Comparison of ENCODE assay signal across 9 cellular contexts in the genomic region with DNA sequence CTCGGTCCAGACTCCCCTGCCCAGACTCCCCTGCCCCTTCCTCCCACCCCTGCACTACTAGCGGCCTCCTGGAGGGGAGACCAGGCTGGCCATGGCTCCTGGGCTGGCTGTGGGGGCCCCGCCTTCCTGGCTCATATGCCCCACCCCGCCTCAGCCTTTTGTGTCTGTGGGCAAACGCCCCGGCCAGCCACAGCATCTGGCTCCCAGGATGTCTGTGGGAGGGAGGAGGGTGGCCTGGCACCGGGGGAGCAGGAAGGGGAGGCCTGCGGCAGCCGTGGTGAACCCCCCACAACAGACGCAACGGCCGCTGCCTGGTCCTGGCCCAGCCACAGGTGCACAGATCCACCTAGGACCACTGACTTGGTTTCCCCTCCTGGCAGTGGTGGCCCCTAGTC. TPM values are rescaled to one million over a fixed set of nuclear protein-coding genes. Genes with fewer than 3 reads are reported as not detected.
DNase-seq lines count a peak whose midpoint lies in the region; ATAC-seq and TF ChIP-seq lines count a peak whose summit lies in the region.
"Had no signal": no experiment of that assay in that cellular context is flagged by ENCODE, and none has a peak within 500 bp of the region (broad histone marks: within the 10 kb centered on the region; RNA-seq: fewer than 3 reads in every experiment).

No MANE protein-coding gene starts in this region.

- H3K4me3 ChIP-seq in ascending aorta: peak overlapping the region; percentile 19 to 50

- peak; percentile 93 to 94 for DNase-seq in AML-193 (lab: John Stamatoyannopoulos, UW)
- DNase-seq in HT-29 (ENCODE audit: low spot score): peak; percentile 39
- DNase-seq in ascending aorta (ENCODE audit: low spot score in 2 of 2): peak in 1 of 2 donors; percentile 83
- peak; percentile 75 for DNase-seq in myocyte (ENCODE audit: low read depth)
- no peak for DNase-seq in islet precursor cell
- DNase-seq in dermis blood vessel endothelial cell: no peak
- DNase-seq: cortex of kidney had no signal

- no peak for ATAC-seq in HG03520 (IDR thresholded peaks at IDR 0.05; ENCODE audit: unreplicated experiment)
- ATAC-seq in GM19395 (IDR thresholded peaks at IDR 0.05; ENCODE audit: unreplicated experiment): no peak

- peaks cover 35 to 53% of the 10 kb centered on the region in 2 donors for H3K4me1 ChIP-seq in ascending aorta

- no peaks in the 10 kb centered on the region for H3K36me3 ChIP-seq in ascending aorta

- no peaks in the 10 kb centered on the region for H3K27me3 ChIP-seq in ascending aorta

- peak in 2 of 3 experiments; percentile 19 to 38 for TF ChIP-seq CTCF in ascending aorta (IDR thresholded peaks at IDR 0.05)

- peak overlapping the region; percentile 70 to 75 for H3K27ac ChIP-seq in ascending aorta

- H3K9me3 ChIP-seq in ascending aorta: no peaks in the 10 kb centered on the region

- intact Hi-C loops in ascending aorta (cut with DNase I): loop anchor here (2.0 to 5.0 kb wide), 2 partner anchors 53 to 169 kb away; no protein-coding TSS in a partner anchor

RNA-seq across cellular contexts. Expression of gene BAHCC1, which starts 32.9 kb away (rescaled TPM):
- 10.4 and 11.6 TPM in 2 replicates for total RNA-seq in HT-29 (2014; rRNA removed; shearing (Covaris generic))
- 29.1 TPM for total RNA-seq in ascending aorta
- total RNA-seq in myocyte: 5.5 and 5.7 TPM in 2 replicates
- polyA plus RNA-seq in myocyte (2012): 7.3 TPM
- total RNA-seq in dermis blood vessel endothelial cell: 4.8 and 19.3 TPM in 2 replicates

Comparison
In these comparisons a context has a peak if more than half of its experiments do, and no peak if none do; other contexts are left out.
1. DNase-seq: peak in AML-193 (2 of 2), HT-29 (single experiment) and myocyte (single experiment); none in islet precursor cell (single experiment) and dermis blood vessel endothelial cell (single experiment).